Comparison of ENCODE assay signal across 18 cellular contexts in genomic region chr6:157718788-157719187, GRCh38.
"Had no signal": no experiment of that assay in that cellular context is flagged by ENCODE, and none has a peak within 500 bp of the region (broad histone marks: within the 10 kb centered on the region; RNA-seq: fewer than 3 reads in every experiment).

No MANE protein-coding gene starts in this region.

- H2AFZ ChIP-seq: parathyroid adenoma had no signal

- H3K36me3 ChIP-seq: right lobe of liver, upper lobe of right lung had no signal

- H3K4me3 ChIP-seq: right lobe of liver, smooth muscle cell, upper lobe of right lung had no signal

- H3K4me1 ChIP-seq: right lobe of liver, upper lobe of right lung had no signal

- ATAC-seq: activated CD4-positive, alpha-beta T cell treated with anti-CD3 and anti-CD28 coated beads for 36 hours; activated T-cell treated with anti-CD3 and anti-CD28 coated beads, Interleukin-2, amount 50 U/mL, for 4 hours; left lobe of liver; natural killer cell treated with Interleukin-12 subunit alpha and Interleukin-12 subunit beta and Interleukin-15 and Interleukin-18, amount 100 ng/mL, for 72 hours; right lobe of liver; upper lobe of right lung had no signal

- H3K9me3 ChIP-seq: right lobe of liver, upper lobe of right lung had no signal

- H3K27ac ChIP-seq: epithelial cell of prostate, parathyroid adenoma, right lobe of liver, upper lobe of right lung had no signal

- H3K4me2 ChIP-seq: smooth muscle cell had no signal

- H3K27me3 ChIP-seq: right lobe of liver, upper lobe of right lung had no signal

- H3K79me2 ChIP-seq: parathyroid adenoma had no signal

- DNase-seq: activated B cell treated with CpG ODN at 0.5 μM for 24 hours; activated CD4-positive, alpha-beta T cell treated with anti-CD3 and anti-CD28 coated beads for 36 hours; activated CD4-positive, alpha-beta T cell treated with anti-CD3 and anti-CD28 coated beads, Interleukin-2, amount 50 U/mL, for 4 hours; activated CD8-positive, alpha-beta memory T cell treated with anti-CD3 and anti-CD28 coated beads for 24 hours; activated CD8-positive, alpha-beta memory T cell treated with anti-CD3 and anti-CD28 coated beads, Interleukin-2, amount 50 U/mL, for 4 hours; activated naive CD4-positive, alpha-beta T cell treated with anti-CD3 and anti-CD28 coated beads for 36 hours; activated naive CD8-positive, alpha-beta T cell treated with anti-CD3 and anti-CD28 coated beads, Interleukin-2, amount 10 ng/mL, durations not matched to agents 7 days and 5 days; activated T-cell treated with anti-CD3 and anti-CD28 coated beads, Interleukin-2, amount 50 U/mL, for 4 hours; immature natural killer cell; right lobe of liver; stimulated activated CD4-positive, alpha-beta T cell treated with anti-CD3 and anti-CD28 coated beads, Interleukin-15, amount 100 ng/mL, for 24 hours; stimulated activated naive CD4-positive, alpha-beta T cell treated with Interleukin-2 at 50 U/mL for 16 hours; upper lobe of right lung had no signal
